17 cellular contexts compared by ENCODE assay signal in genomic region chr4:185813133-185813532, GRCh38. TPM values are rescaled to one million over a fixed set of nuclear protein-coding genes. Genes with fewer than 3 reads are reported as not detected.
DNase-seq lines count a peak whose midpoint lies in the region; ATAC-seq and TF ChIP-seq lines count a peak whose summit lies in the region.
"Had no signal": no experiment of that assay in that cellular context is flagged by ENCODE, and none has a peak within 500 bp of the region (broad histone marks: within the 10 kb centered on the region; RNA-seq: fewer than 3 reads in every experiment).

No MANE protein-coding gene starts in this region.

- H3K4ac ChIP-seq in neuronal stem cell (ENCODE audit: low read length), result no peak overlapping the region

- H3K4me1 ChIP-seq in BLaER1 (peaks cover 48% of the 10 kb centered on the region), neuronal stem cell (ENCODE audit: control insufficient read depth in 2 of 2, insufficient read depth in 1 of 2, low read depth in 1 of 2, low read length in 2 of 2) (peaks cover 14 to 18% of the 10 kb centered on the region in 2 donors)

- peaks cover 15 to 22% (median 18%) of the 10 kb centered on the region in 3 donors for H3K4me1 Mint-ChIP-seq in IgD-negative memory B cell
- peaks cover 43% of the 10 kb centered on the region for H3K4me1 Mint-ChIP-seq in glutamatergic neuron (ENCODE audit: low read depth, unreplicated experiment)
- H3K4me1 Mint-ChIP-seq: CD4-positive, CD25-positive, alpha-beta regulatory T cell had no signal

- no CpG with 5 or more reads among the region's 8 CpGs for WGBS in neuronal stem cell (ENCODE audit: extremely low coverage in 2 of 2, insufficient read length in 2 of 2, insufficient replicate concordance in 1 of 2), 2 donors

- H3K27me3 ChIP-seq in BLaER1 (no peaks in the 10 kb centered on the region), neuronal stem cell (ENCODE audit: control insufficient read depth in 3 of 3, insufficient read depth in 3 of 3, low read depth in 1 of 3, low read length in 3 of 3) (no peaks in the 10 kb centered on the region)
- H3K27me3 ChIP-seq: Peyer's patch had no signal

- H3K36me3 ChIP-seq in BLaER1, result no peaks in the 10 kb centered on the region
- no peaks in the 10 kb centered on the region for H3K36me3 ChIP-seq in neuronal stem cell (replicated peaks in 1 of 2; ENCODE audit: control insufficient read depth in 2 of 2, insufficient read depth in 2 of 2, low read length in 2 of 2)
- H3K36me3 ChIP-seq: Peyer's patch had no signal

- H3K4me3 ChIP-seq in BLaER1, result no peak overlapping the region
- no peak overlapping the region for H3K4me3 ChIP-seq in neuronal stem cell (ENCODE audit: low read length in 2 of 2)
- H3K4me3 ChIP-seq in coronary artery, result no peak overlapping the region
- H3K4me3 ChIP-seq: Peyer's patch had no signal

- H3K27me3 Mint-ChIP-seq in IgD-negative memory B cell (peaks cover 11% of the 10 kb centered on the region), glutamatergic neuron (ENCODE audit: unreplicated experiment) (no peaks in the 10 kb centered on the region)

- no peak for DNase-seq in glutamatergic neuron
- no peak for DNase-seq in neuronal stem cell (ENCODE audit: low spot score)
- no peak for DNase-seq in coronary artery (ENCODE audit: low spot score)
- no peak for DNase-seq in GOT3 (lab: John Stamatoyannopoulos, UW)
- DNase-seq: AML-193; CD4-positive, CD25-positive, alpha-beta regulatory T cell; DMS79 treated with DMSO at 0.1 percent for 48 hours; NCI-H1092; NCI-H2081 treated with DMSO at 0.1 percent for 48 hours; NCI-H510A treated with DMSO at 0.1 percent for 48 hours; Peyer's patch had no signal

- H3K9me3 ChIP-seq in BLaER1 (no peaks in the 10 kb centered on the region), neuronal stem cell (replicated peaks in 1 of 2; ENCODE audit: control insufficient read depth in 2 of 2, insufficient read depth in 1 of 2, low read depth in 1 of 2, low read length in 2 of 2) (no peaks in the 10 kb centered on the region)
- H3K9me3 ChIP-seq: Peyer's patch had no signal

- H4K20me1 ChIP-seq in BLaER1, result no peaks in the 10 kb centered on the region

- H2BK5ac ChIP-seq in neuronal stem cell (ENCODE audit: low read length), result no peak overlapping the region

- H2BK12ac ChIP-seq in neuronal stem cell (ENCODE audit: low read length), result no peak overlapping the region

- H4K8ac ChIP-seq in neuronal stem cell (ENCODE audit: low read depth, low read length), result no peak overlapping the region

- H3K23ac ChIP-seq in neuronal stem cell (ENCODE audit: low read depth, low read length, poor library complexity), result no peak overlapping the region

- ATAC-seq in GM18873 (IDR thresholded peaks at IDR 0.05; ENCODE audit: low FRiP score, unreplicated experiment) (no peak), GM21529 (IDR thresholded peaks at IDR 0.05; ENCODE audit: unreplicated experiment) (no peak)
- ATAC-seq: Right ventricle myocardium inferior had no signal

- H3K79me1 ChIP-seq in neuronal stem cell (ENCODE audit: low read depth, low read length), result no peaks in the 10 kb centered on the region

- peak overlapping the region; percentile 3 for H2AK5ac ChIP-seq in neuronal stem cell (ENCODE audit: low read depth, low read length)

- H3K9me3 Mint-ChIP-seq in IgD-negative memory B cell (no peaks in the 10 kb centered on the region), glutamatergic neuron (ENCODE audit: unreplicated experiment) (peaks cover 3% of the 10 kb centered on the region)
- H3K9me3 Mint-ChIP-seq: CD4-positive, CD25-positive, alpha-beta regulatory T cell had no signal

- H3K27ac Mint-ChIP-seq in IgD-negative memory B cell (peak overlapping the region in 2 of 3 donors; percentile 14 to 19), glutamatergic neuron (ENCODE audit: unreplicated experiment) (no peak overlapping the region)
- H3K27ac Mint-ChIP-seq: CD4-positive, CD25-positive, alpha-beta regulatory T cell had no signal

- H2BK15ac ChIP-seq in neuronal stem cell (ENCODE audit: low read length), result no peak overlapping the region

- H3K36me3 Mint-ChIP-seq in IgD-negative memory B cell, result no peaks in the 10 kb centered on the region
- no peaks in the 10 kb centered on the region for H3K36me3 Mint-ChIP-seq in glutamatergic neuron (ENCODE audit: unreplicated experiment)
- H3K36me3 Mint-ChIP-seq: CD4-positive, CD25-positive, alpha-beta regulatory T cell had no signal

- peak overlapping the region in 1 of 4 donors; percentile 42 for H3K4me3 Mint-ChIP-seq in IgD-negative memory B cell
- H3K4me3 Mint-ChIP-seq in glutamatergic neuron (ENCODE audit: unreplicated experiment), result peak overlapping the region; percentile 27
- H3K4me3 Mint-ChIP-seq: CD4-positive, CD25-positive, alpha-beta regulatory T cell had no signal

- no peak overlapping the region for H3K9ac ChIP-seq in BLaER1
- no peak overlapping the region for H3K9ac ChIP-seq in neuronal stem cell (ENCODE audit: low read depth, low read length, poor library complexity)
- H3K9ac ChIP-seq: KMS-11 had no signal

- H3K27ac ChIP-seq in BLaER1 (no peak overlapping the region), neuronal stem cell (replicated peaks; ENCODE audit: low read length) (no peak overlapping the region), coronary artery (no peak overlapping the region)
- H3K27ac ChIP-seq: KMS-11, Peyer's patch had no signal

- TF ChIP-seq CTCF in glutamatergic neuron (IDR thresholded peaks at IDR 0.05; ENCODE audit: partially characterized antibody, unreplicated experiment) (no peak), coronary artery (IDR thresholded peaks at IDR 0.05) (no peak)

- no peak overlapping the region for H2AFZ ChIP-seq in neuronal stem cell (ENCODE audit: low read length)

- peak overlapping the region; percentile 85; the same call in 1 of the 2 replicates for H3K4me2 ChIP-seq in BLaER1
- H3K4me2 ChIP-seq in neuronal stem cell (ENCODE audit: insufficient read depth, low read length, poor library complexity, severe bottlenecking), result no peak overlapping the region
- H3K4me2 ChIP-seq: KMS-11 had no signal

- no peak overlapping the region for H3K14ac ChIP-seq in neuronal stem cell (ENCODE audit: low read length)

- peak overlapping the region; percentile 49 for H3K18ac ChIP-seq in neuronal stem cell (ENCODE audit: low read length)

- H2BK120ac ChIP-seq in neuronal stem cell (ENCODE audit: low read depth, low read length), result no peak overlapping the region

- no peak overlapping the region for H4K91ac ChIP-seq in neuronal stem cell (ENCODE audit: low read depth, low read length, poor library complexity)

RNA-seq across cellular contexts. Expression of gene SORBS2, which starts 1.1 kb away (rescaled TPM):
- not detected for polyA plus RNA-seq in IgD-negative memory B cell
- total RNA-seq in glutamatergic neuron (ENCODE audit: unreplicated experiment), result 95.5 TPM
- polyA plus RNA-seq in neuronal stem cell (2013, experiment 1 of 2), result 79.5 TPM
- polyA plus RNA-seq in neuronal stem cell (2013, experiment 2 of 2), result 78.3 TPM
- polyA plus RNA-seq: CD4-positive, CD25-positive, alpha-beta regulatory T cell had no signal
